Comparison of ENCODE assay signal across 1 cellular context in the genomic region with DNA sequence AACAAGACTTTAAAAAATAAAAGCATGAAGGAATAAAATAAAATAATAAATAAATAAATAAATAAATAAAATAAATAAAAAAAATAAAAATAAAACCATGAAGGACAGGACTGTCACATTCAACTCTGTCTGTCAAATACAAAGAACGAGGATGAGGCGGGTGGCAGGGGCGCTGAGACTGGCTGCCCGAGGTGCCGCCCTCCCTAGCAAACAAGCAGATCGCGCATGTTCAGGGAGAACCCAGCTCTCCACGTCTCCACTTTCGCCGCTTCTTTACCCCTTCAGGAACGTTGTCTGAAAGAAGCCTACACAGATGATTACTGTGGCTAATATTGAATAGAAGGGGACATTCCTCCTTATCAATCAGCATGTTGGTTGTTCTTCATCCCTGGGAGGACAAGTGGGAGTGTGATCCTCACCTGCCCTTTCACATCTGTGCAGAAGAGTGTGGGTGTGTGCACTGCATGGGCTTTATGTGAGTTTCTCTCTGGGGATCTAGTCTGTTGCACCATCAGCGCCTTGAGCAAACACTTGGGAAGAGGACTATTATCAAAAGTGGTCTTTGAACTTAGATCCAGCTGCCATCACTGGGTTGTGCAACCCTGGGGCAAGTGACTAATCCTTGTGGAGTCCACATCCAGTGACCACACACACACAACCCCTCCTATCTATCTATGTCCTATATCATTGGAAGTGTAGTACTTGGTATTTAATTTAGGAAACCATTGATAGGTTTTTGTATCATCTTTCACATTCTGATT.
TF ChIP-seq lines count a peak whose summit lies in the region.

No MANE protein-coding gene starts in this region.

TF ChIP-seq in HepG2, 621 proteins besides CTCF, POLR2A, EP300 and RAD21 (continued from another document and continues in another):
- TF ChIP-seq, protein P1, sequence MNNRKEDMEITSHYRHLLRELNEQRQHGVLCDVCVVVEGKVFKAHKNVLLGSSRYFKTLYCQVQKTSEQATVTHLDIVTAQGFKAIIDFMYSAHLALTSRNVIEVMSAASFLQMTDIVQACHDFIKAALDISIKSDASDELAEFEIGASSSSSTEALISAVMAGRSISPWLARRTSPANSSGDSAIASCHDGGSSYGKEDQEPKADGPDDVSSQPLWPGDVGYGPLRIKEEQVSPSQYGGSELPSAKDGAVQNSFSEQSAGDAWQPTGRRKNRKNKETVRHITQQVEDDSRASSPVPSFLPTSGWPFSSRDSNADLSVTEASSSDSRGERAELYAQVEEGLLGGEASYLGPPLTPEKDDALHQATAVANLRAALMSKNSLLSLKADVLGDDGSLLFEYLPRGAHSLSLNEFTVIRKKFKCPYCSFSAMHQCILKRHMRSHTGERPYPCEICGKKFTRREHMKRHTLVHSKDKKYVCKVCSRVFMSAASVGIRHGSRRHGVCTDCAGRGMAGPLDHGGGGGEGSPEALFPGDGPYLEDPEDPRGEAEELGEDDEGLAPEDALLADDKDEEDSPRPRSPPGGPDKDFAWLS (CRISPR knock-in tag; IDR thresholded peaks at IDR 0.05; ENCODE audit: borderline replicate concordance) = no peak
- TF ChIP-seq, protein P2, sequence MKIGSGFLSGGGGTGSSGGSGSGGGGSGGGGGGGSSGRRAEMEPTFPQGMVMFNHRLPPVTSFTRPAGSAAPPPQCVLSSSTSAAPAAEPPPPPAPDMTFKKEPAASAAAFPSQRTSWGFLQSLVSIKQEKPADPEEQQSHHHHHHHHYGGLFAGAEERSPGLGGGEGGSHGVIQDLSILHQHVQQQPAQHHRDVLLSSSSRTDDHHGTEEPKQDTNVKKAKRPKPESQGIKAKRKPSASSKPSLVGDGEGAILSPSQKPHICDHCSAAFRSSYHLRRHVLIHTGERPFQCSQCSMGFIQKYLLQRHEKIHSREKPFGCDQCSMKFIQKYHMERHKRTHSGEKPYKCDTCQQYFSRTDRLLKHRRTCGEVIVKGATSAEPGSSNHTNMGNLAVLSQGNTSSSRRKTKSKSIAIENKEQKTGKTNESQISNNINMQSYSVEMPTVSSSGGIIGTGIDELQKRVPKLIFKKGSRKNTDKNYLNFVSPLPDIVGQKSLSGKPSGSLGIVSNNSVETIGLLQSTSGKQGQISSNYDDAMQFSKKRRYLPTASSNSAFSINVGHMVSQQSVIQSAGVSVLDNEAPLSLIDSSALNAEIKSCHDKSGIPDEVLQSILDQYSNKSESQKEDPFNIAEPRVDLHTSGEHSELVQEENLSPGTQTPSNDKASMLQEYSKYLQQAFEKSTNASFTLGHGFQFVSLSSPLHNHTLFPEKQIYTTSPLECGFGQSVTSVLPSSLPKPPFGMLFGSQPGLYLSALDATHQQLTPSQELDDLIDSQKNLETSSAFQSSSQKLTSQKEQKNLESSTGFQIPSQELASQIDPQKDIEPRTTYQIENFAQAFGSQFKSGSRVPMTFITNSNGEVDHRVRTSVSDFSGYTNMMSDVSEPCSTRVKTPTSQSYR (CRISPR knock-in tag; IDR thresholded peaks at IDR 0.05; ENCODE audit: borderline replicate concordance) = peak; percentile 45; the same call in 1 of the 2 replicates
- TF ChIP-seq THAP11 (CRISPR knock-in tag; IDR thresholded peaks at IDR 0.05) = peak; percentile 63; the same call in 1 of the 2 replicates
- TF ChIP-seq, protein P3, sequence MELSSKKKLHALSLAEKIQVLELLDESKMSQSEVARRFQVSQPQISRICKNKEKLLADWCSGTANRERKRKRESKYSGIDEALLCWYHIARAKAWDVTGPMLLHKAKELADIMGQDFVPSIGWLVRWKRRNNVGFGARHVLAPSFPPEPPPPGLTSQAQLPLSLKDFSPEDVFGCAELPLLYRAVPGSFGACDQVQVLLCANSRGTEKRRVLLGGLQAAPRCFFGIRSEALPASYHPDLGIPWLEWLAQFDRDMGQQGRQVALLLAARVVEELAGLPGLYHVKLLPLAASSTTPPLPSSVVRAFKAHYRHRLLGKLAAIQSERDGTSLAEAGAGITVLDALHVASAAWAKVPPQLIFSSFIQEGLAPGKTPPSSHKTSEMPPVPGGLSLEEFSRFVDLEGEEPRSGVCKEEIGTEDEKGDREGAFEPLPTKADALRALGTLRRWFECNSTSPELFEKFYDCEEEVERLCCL (CRISPR knock-in tag; IDR thresholded peaks at IDR 0.05; ENCODE audit: borderline replicate concordance) = no peak
- TF ChIP-seq, protein P4, sequence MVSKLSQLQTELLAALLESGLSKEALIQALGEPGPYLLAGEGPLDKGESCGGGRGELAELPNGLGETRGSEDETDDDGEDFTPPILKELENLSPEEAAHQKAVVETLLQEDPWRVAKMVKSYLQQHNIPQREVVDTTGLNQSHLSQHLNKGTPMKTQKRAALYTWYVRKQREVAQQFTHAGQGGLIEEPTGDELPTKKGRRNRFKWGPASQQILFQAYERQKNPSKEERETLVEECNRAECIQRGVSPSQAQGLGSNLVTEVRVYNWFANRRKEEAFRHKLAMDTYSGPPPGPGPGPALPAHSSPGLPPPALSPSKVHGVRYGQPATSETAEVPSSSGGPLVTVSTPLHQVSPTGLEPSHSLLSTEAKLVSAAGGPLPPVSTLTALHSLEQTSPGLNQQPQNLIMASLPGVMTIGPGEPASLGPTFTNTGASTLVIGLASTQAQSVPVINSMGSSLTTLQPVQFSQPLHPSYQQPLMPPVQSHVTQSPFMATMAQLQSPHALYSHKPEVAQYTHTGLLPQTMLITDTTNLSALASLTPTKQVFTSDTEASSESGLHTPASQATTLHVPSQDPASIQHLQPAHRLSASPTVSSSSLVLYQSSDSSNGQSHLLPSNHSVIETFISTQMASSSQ (IDR thresholded peaks at IDR 0.05; ENCODE audit: low read depth) = no peak
- TF ChIP-seq, protein P4 (CRISPR knock-in tag; IDR thresholded peaks at IDR 0.05; ENCODE audit: borderline replicate concordance) = no peak
- peak; percentile 91 for TF ChIP-seq CBX5 (CRISPR knock-in tag; IDR thresholded peaks at IDR 0.05; ENCODE audit: borderline replicate concordance)
- peak; percentile 89 for TF ChIP-seq ZMYM4 (CRISPR knock-in tag; IDR thresholded peaks at IDR 0.05)
- peak; percentile 81 for TF ChIP-seq POGZ (CRISPR knock-in tag; IDR thresholded peaks at IDR 0.05)
- TF ChIP-seq, protein P5, sequence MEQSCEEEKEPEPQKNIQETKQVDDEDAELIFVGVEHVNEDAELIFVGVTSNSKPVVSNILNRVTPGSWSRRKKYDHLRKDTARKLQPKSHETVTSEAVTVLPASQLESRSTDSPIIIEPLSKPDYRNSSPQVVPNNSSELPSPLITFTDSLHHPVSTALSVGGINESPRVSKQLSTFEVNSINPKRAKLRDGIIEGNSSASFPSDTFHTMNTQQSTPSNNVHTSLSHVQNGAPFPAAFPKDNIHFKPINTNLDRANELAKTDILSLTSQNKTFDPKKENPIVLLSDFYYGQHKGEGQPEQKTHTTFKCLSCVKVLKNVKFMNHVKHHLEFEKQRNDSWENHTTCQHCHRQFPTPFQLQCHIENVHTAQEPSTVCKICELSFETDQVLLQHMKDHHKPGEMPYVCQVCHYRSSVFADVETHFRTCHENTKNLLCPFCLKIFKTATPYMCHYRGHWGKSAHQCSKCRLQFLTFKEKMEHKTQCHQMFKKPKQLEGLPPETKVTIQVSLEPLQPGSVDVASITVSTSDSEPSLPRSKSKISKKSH (CRISPR knock-in tag; IDR thresholded peaks at IDR 0.05; ENCODE audit: borderline replicate concordance) = no peak
- TF ChIP-seq, protein P6, sequence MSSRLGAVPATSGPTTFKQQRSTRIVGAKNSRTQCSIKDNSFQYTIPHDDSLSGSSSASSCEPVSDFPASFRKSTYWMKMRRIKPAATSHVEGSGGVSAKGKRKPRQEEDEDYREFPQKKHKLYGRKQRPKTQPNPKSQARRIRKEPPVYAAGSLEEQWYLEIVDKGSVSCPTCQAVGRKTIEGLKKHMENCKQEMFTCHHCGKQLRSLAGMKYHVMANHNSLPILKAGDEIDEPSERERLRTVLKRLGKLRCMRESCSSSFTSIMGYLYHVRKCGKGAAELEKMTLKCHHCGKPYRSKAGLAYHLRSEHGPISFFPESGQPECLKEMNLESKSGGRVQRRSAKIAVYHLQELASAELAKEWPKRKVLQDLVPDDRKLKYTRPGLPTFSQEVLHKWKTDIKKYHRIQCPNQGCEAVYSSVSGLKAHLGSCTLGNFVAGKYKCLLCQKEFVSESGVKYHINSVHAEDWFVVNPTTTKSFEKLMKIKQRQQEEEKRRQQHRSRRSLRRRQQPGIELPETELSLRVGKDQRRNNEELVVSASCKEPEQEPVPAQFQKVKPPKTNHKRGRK (CRISPR knock-in tag; IDR thresholded peaks at IDR 0.05) = no peak
- no peak for TF ChIP-seq RBM39 (IDR thresholded peaks at IDR 0.05; ENCODE audit: low read depth, low read length, poor library complexity, severe bottlenecking)
- TF ChIP-seq, protein P7, sequence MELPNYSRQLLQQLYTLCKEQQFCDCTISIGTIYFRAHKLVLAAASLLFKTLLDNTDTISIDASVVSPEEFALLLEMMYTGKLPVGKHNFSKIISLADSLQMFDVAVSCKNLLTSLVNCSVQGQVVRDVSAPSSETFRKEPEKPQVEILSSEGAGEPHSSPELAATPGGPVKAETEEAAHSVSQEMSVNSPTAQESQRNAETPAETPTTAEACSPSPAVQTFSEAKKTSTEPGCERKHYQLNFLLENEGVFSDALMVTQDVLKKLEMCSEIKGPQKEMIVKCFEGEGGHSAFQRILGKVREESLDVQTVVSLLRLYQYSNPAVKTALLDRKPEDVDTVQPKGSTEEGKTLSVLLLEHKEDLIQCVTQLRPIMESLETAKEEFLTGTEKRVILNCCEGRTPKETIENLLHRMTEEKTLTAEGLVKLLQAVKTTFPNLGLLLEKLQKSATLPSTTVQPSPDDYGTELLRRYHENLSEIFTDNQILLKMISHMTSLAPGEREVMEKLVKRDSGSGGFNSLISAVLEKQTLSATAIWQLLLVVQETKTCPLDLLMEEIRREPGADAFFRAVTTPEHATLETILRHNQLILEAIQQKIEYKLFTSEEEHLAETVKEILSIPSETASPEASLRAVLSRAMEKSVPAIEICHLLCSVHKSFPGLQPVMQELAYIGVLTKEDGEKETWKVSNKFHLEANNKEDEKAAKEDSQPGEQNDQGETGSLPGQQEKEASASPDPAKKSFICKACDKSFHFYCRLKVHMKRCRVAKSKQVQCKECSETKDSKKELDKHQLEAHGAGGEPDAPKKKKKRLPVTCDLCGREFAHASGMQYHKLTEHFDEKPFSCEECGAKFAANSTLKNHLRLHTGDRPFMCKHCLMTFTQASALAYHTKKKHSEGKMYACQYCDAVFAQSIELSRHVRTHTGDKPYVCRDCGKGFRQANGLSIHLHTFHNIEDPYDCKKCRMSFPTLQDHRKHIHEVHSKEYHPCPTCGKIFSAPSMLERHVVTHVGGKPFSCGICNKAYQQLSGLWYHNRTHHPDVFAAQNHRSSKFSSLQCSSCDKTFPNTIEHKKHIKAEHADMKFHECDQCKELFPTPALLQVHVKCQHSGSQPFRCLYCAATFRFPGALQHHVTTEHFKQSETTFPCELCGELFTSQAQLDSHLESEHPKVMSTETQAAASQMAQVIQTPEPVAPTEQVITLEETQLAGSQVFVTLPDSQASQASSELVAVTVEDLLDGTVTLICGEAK (IDR thresholded peaks at IDR 0.05) = no peak
- TF ChIP-seq, protein P7 (CRISPR knock-in tag; IDR thresholded peaks at IDR 0.05) = 0 out of 2 replicates have a peak, but pooled peaks have one; percentile 49
- TF ChIP-seq, protein P8, sequence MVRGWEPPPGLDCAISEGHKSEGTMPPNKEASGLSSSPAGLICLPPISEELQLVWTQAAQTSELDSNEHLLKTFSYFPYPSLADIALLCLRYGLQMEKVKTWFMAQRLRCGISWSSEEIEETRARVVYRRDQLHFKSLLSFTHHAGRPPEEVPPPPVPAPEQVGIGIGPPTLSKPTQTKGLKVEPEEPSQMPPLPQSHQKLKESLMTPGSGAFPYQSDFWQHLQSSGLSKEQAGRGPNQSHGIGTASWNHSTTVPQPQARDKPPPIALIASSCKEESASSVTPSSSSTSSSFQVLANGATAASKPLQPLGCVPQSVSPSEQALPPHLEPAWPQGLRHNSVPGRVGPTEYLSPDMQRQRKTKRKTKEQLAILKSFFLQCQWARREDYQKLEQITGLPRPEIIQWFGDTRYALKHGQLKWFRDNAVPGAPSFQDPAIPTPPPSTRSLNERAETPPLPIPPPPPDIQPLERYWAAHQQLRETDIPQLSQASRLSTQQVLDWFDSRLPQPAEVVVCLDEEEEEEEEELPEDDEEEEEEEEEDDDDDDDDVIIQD (CRISPR knock-in tag; IDR thresholded peaks at IDR 0.05; ENCODE audit: low read depth) = peak; percentile 61; the same call in 1 of the 2 replicates
- TF ChIP-seq ZNF549 (CRISPR knock-in tag; IDR thresholded peaks at IDR 0.05) = no peak
